In genomic region chr1:211667065-211667617, GRCh38 we compare ENCODE assay signal across 1 cellular context.
TF ChIP-seq lines count a peak whose summit lies in the region.

No MANE protein-coding gene starts in this region.

TF ChIP-seq in K562, 482 proteins besides CTCF, POLR2A, EP300 and RAD21 (continued from another document):
- TF ChIP-seq, protein P1, sequence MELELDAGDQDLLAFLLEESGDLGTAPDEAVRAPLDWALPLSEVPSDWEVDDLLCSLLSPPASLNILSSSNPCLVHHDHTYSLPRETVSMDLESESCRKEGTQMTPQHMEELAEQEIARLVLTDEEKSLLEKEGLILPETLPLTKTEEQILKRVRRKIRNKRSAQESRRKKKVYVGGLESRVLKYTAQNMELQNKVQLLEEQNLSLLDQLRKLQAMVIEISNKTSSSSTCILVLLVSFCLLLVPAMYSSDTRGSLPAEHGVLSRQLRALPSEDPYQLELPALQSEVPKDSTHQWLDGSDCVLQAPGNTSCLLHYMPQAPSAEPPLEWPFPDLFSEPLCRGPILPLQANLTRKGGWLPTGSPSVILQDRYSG (tag; conservative IDR thresholded peaks at IDR 0.05; ENCODE audit: low read depth): no peak
- TF ChIP-seq, protein P2, sequence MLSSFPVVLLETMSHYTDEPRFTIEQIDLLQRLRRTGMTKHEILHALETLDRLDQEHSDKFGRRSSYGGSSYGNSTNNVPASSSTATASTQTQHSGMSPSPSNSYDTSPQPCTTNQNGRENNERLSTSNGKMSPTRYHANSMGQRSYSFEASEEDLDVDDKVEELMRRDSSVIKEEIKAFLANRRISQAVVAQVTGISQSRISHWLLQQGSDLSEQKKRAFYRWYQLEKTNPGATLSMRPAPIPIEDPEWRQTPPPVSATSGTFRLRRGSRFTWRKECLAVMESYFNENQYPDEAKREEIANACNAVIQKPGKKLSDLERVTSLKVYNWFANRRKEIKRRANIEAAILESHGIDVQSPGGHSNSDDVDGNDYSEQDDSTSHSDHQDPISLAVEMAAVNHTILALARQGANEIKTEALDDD (IDR thresholded peaks at IDR 0.05): peak; percentile 51
- TF ChIP-seq, protein P3, sequence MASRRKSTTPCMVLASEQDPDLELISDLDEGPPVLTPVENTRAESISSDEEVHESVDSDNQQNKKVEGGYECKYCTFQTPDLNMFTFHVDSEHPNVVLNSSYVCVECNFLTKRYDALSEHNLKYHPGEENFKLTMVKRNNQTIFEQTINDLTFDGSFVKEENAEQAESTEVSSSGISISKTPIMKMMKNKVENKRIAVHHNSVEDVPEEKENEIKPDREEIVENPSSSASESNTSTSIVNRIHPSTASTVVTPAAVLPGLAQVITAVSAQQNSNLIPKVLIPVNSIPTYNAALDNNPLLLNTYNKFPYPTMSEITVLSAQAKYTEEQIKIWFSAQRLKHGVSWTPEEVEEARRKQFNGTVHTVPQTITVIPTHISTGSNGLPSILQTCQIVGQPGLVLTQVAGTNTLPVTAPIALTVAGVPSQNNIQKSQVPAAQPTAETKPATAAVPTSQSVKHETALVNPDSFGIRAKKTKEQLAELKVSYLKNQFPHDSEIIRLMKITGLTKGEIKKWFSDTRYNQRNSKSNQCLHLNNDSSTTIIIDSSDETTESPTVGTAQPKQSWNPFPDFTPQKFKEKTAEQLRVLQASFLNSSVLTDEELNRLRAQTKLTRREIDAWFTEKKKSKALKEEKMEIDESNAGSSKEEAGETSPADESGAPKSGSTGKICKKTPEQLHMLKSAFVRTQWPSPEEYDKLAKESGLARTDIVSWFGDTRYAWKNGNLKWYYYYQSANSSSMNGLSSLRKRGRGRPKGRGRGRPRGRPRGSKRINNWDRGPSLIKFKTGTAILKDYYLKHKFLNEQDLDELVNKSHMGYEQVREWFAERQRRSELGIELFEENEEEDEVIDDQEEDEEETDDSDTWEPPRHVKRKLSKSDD (conservative IDR thresholded peaks at IDR 0.05; ENCODE audit: low read length): no peak
- TF ChIP-seq FOXA1 (IDR thresholded peaks at IDR 0.05; ENCODE audit: borderline replicate concordance) (no peak), CBFA2T3 (IDR thresholded peaks at IDR 0.05) (peak; percentile 48; the same call in 1 of the 2 replicates), KAT7 (CRISPR knock-in tag; IDR thresholded peaks at IDR 0.05; ENCODE audit: borderline replicate concordance) (peak; percentile 42; the same call in 1 of the 2 replicates), ARID1B (IDR thresholded peaks at IDR 0.05) (0 out of 2 replicates have a peak, but pooled peaks have one; percentile 35)
